In genomic region chr20:52800734-52801627, GRCh38 we compare ENCODE assay signal across 20 cellular contexts.
"Had no signal": no experiment of that assay in that cellular context is flagged by ENCODE, and none has a peak within 500 bp of the region (broad histone marks: within the 10 kb centered on the region; RNA-seq: fewer than 3 reads in every experiment).

No MANE protein-coding gene starts in this region.

- ATAC-seq: activated CD8-positive, alpha-beta memory T cell treated with anti-CD3 and anti-CD28 coated beads, Interleukin-2, amount 10 ng/mL, durations not matched to agents 7 days and 5 days; effector memory CD8-positive, alpha-beta T cell; natural killer cell treated with Interleukin-12 subunit alpha and Interleukin-12 subunit beta and Interleukin-15 and Interleukin-18, amount 100 ng/mL, for 72 hours; stimulated activated naive CD8-positive, alpha-beta T cell treated with anti-CD3 and anti-CD28 coated beads, Interleukin-15, amount 100 ng/mL, for 72 hours had no signal

- H3K9me3 Mint-ChIP-seq: activated T-cell treated with anti-CD3 and anti-CD28 coated beads, Interleukin-2, amount 50 U/mL, for 24 hours; effector memory CD8-positive, alpha-beta T cell; immature natural killer cell; natural killer cell treated with Interleukin-12 subunit alpha and Interleukin-12 subunit beta and Interleukin-15 and Interleukin-18, amount 100 ng/mL, for 72 hours; T-helper 1 cell treated with Interleukin-12 subunit alpha and Interleukin-12 subunit beta and Interleukin-4 antibody, amounts not matched to agents 30 μg/mL and 1 μg/mL, for 36 hours had no signal

- H3K4me1 ChIP-seq: ascending aorta, uterus had no signal

- H3K27ac Mint-ChIP-seq: activated CD8-positive, alpha-beta memory T cell treated with anti-CD3 and anti-CD28 coated beads, Interleukin-2, amount 10 ng/mL, durations not matched to agents 7 days and 5 days; activated naive CD8-positive, alpha-beta T cell treated with anti-CD3 and anti-CD28 coated beads for 36 hours; activated T-cell treated with anti-CD3 and anti-CD28 coated beads, Interleukin-2, amount 50 U/mL, for 24 hours; effector memory CD8-positive, alpha-beta T cell; immature natural killer cell; natural killer cell treated with Interleukin-12 subunit alpha and Interleukin-12 subunit beta and Interleukin-15 and Interleukin-18, amount 100 ng/mL, for 72 hours; stimulated activated naive CD8-positive, alpha-beta T cell treated with anti-CD3 and anti-CD28 coated beads, Interleukin-15, amount 100 ng/mL, for 72 hours; T-helper 1 cell treated with Interleukin-12 subunit alpha and Interleukin-12 subunit beta and Interleukin-4 antibody, amounts not matched to agents 30 μg/mL and 1 μg/mL, for 36 hours had no signal

- H3K27me3 ChIP-seq: ascending aorta, cardiac muscle cell, uterus had no signal

- H3K4me1 Mint-ChIP-seq: activated CD8-positive, alpha-beta memory T cell treated with anti-CD3 and anti-CD28 coated beads, Interleukin-2, amount 10 ng/mL, durations not matched to agents 7 days and 5 days; activated naive CD8-positive, alpha-beta T cell treated with anti-CD3 and anti-CD28 coated beads for 36 hours; immature natural killer cell; stimulated activated naive CD8-positive, alpha-beta T cell treated with anti-CD3 and anti-CD28 coated beads, Interleukin-15, amount 100 ng/mL, for 72 hours had no signal

- H3K4me3 ChIP-seq: ascending aorta, cardiac muscle cell, coronary artery, SK-N-MC, uterus had no signal

- H3K9me3 ChIP-seq: ascending aorta, uterus had no signal

- H3K36me3 ChIP-seq: ascending aorta, cardiac muscle cell, uterus had no signal

- H3K4me3 Mint-ChIP-seq: activated CD8-positive, alpha-beta memory T cell treated with anti-CD3 and anti-CD28 coated beads, Interleukin-2, amount 10 ng/mL, durations not matched to agents 7 days and 5 days; activated naive CD8-positive, alpha-beta T cell treated with anti-CD3 and anti-CD28 coated beads for 36 hours; activated T-cell treated with anti-CD3 and anti-CD28 coated beads, Interleukin-2, amount 50 U/mL, for 24 hours; effector memory CD8-positive, alpha-beta T cell; immature natural killer cell; natural killer cell treated with Interleukin-12 subunit alpha and Interleukin-12 subunit beta and Interleukin-15 and Interleukin-18, amount 100 ng/mL, for 72 hours; stimulated activated naive CD8-positive, alpha-beta T cell treated with anti-CD3 and anti-CD28 coated beads, Interleukin-15, amount 100 ng/mL, for 72 hours; T-helper 1 cell treated with Interleukin-12 subunit alpha and Interleukin-12 subunit beta and Interleukin-4 antibody, amounts not matched to agents 30 μg/mL and 1 μg/mL, for 36 hours had no signal

- DNase-seq: activated CD4-positive, alpha-beta T cell treated with anti-CD3 and anti-CD28 coated beads, Interleukin-2, amount 50 U/mL, for 1 hour; activated CD4-positive, CD25-positive, alpha-beta regulatory T cell; activated CD8-positive, alpha-beta memory T cell treated with anti-CD3 and anti-CD28 coated beads, Interleukin-2, amount 10 ng/mL, durations not matched to agents 7 days and 5 days; activated gamma-delta T cell; activated naive CD8-positive, alpha-beta T cell treated with anti-CD3 and anti-CD28 coated beads for 36 hours; activated T-cell treated with anti-CD3 and anti-CD28 coated beads, Interleukin-2, amount 50 U/mL, for 24 hours; effector memory CD8-positive, alpha-beta T cell; glutamatergic neuron; immature natural killer cell; mammary epithelial cell; stimulated activated CD4-positive, alpha-beta T cell treated with anti-CD3 and anti-CD28 coated beads, Interleukin-15, amount 100 ng/mL, for 24 hours; stimulated activated CD4-positive, alpha-beta T cell treated with anti-CD3 and anti-CD28 coated beads, Interleukin-4, amount 100 ng/mL, for 24 hours; stimulated activated naive CD8-positive, alpha-beta T cell treated with anti-CD3 and anti-CD28 coated beads, Interleukin-15, amount 100 ng/mL, for 72 hours; uterus had no signal

- H3K27me3 Mint-ChIP-seq: activated naive CD8-positive, alpha-beta T cell treated with anti-CD3 and anti-CD28 coated beads for 36 hours had no signal

- H3K27ac ChIP-seq: ascending aorta, cardiac muscle cell, coronary artery, SK-N-MC, uterus had no signal

- H3K36me3 Mint-ChIP-seq: activated CD8-positive, alpha-beta memory T cell treated with anti-CD3 and anti-CD28 coated beads, Interleukin-2, amount 10 ng/mL, durations not matched to agents 7 days and 5 days; activated naive CD8-positive, alpha-beta T cell treated with anti-CD3 and anti-CD28 coated beads for 36 hours; immature natural killer cell; natural killer cell treated with Interleukin-12 subunit alpha and Interleukin-12 subunit beta and Interleukin-15 and Interleukin-18, amount 100 ng/mL, for 72 hours had no signal
